In genomic region chr1:3919706-3920105, GRCh38 we compare ENCODE assay signal across 20 cellular contexts.
"Had no signal": no experiment of that assay in that cellular context is flagged by ENCODE, and none has a peak within 500 bp of the region (broad histone marks: within the 10 kb centered on the region; RNA-seq: fewer than 3 reads in every experiment).

No MANE protein-coding gene starts in this region.

- H3K4me3 ChIP-seq: coronary artery, mucosa of descending colon, pancreas, prostate gland, testis, tibial nerve had no signal

- H3K27me3 ChIP-seq: foreskin keratinocyte, pancreas, testis had no signal

- H3K27ac ChIP-seq: coronary artery, foreskin keratinocyte, pancreas, prostate gland, testis, tibial nerve had no signal

- DNase-seq: effector CD4-positive, alpha-beta T cell; endodermal cell; erythroblast; foreskin keratinocyte; immature natural killer cell; left colon; mucosa of descending colon; naive thymus-derived CD8-positive, alpha-beta T cell; stimulated activated CD4-positive, alpha-beta T cell treated with anti-CD3 and anti-CD28 coated beads, Interleukin-2, amount 100 ng/mL, for 24 hours; stimulated activated CD4-positive, alpha-beta T cell treated with anti-CD3 and anti-CD28 coated beads, Interleukin-4, amount 100 ng/mL, for 4 hours; stimulated activated naive B cell treated with anti-CD40 and anti-IgM and Interleukin-4, amounts not matched to agents 10 μg/mL and 1 μg/mL and 100 μg/mL, for 72 hours; stimulated activated naive CD8-positive, alpha-beta T cell treated with anti-CD3 and anti-CD28 coated beads, Interleukin-15, amount 100 ng/mL, for 72 hours; testis had no signal

- FAIRE-seq: endothelial cell of umbilical vein, keratinocyte, pancreas had no signal

- ATAC-seq: foreskin keratinocyte; left colon; mucosa of descending colon; naive thymus-derived CD8-positive, alpha-beta T cell; pancreas; sciatic nerve; stimulated activated naive B cell treated with anti-CD40 and anti-IgM and Interleukin-4, amounts not matched to agents 10 μg/mL and 1 μg/mL and 100 μg/mL, for 72 hours; stimulated activated naive CD8-positive, alpha-beta T cell treated with anti-CD3 and anti-CD28 coated beads, Interleukin-15, amount 100 ng/mL, for 72 hours had no signal

- H3K4me1 ChIP-seq: foreskin keratinocyte, pancreas, prostate gland had no signal

- H3K9me3 ChIP-seq: mucosa of descending colon, pancreas, prostate gland, testis, tibial nerve had no signal

- H3K36me3 ChIP-seq: pancreas, prostate gland, tibial nerve had no signal
